Comparison of ENCODE assay signal across 15 cellular contexts in genomic region chr1:5646486-5646885, GRCh38.
DNase-seq lines count a peak whose midpoint lies in the region; ATAC-seq and TF ChIP-seq lines count a peak whose summit lies in the region.
"Had no signal": no experiment of that assay in that cellular context is flagged by ENCODE, and none has a peak within 500 bp of the region (broad histone marks: within the 10 kb centered on the region; RNA-seq: fewer than 3 reads in every experiment).

No MANE protein-coding gene starts in this region.

- ATAC-seq in natural killer cell = no peak
- no peak for ATAC-seq in natural killer cell treated with Interleukin-12 subunit alpha and Interleukin-12 subunit beta and Interleukin-15 and Interleukin-18, amount 100 ng/mL, for 72 hours
- no peak for ATAC-seq in GM18498 (IDR thresholded peaks at IDR 0.05; ENCODE audit: unreplicated experiment)

- no peaks in the 10 kb centered on the region for H3K27me3 ChIP-seq in endodermal cell (ENCODE audit: control insufficient read depth, insufficient read depth, low read length, poor library complexity, severe bottlenecking)

- H3K27ac ChIP-seq in endodermal cell (ENCODE audit: low read depth, low read length) = no peak overlapping the region
- H3K27ac ChIP-seq: RWPE1, SJCRH30 had no signal

- peak; percentile 5 for DNase-seq in natural killer cell
- no peak for DNase-seq in natural killer cell treated with Interleukin-12 subunit alpha and Interleukin-12 subunit beta and Interleukin-15 and Interleukin-18, amount 100 ng/mL, for 72 hours (ENCODE audit: low spot score)
- peak; percentile 68 for DNase-seq in endodermal cell
- DNase-seq in neural crest cell (ENCODE audit: low read depth, low spot score) = no peak
- no peak for DNase-seq in AG08396 (ENCODE audit: low spot score)
- DNase-seq in NCI-H187 (lab: John Stamatoyannopoulos, UW) = no peak
- DNase-seq: AML-193; CD4-positive, alpha-beta memory T cell; IMR-90; NCI-H1436; NCI-H226; NCI-H526 treated with DMSO at 0.1 percent for 48 hours; SJCRH30 had no signal

- H3K36me3 ChIP-seq in endodermal cell (ENCODE audit: control insufficient read depth, insufficient read depth, low read length) = no peaks in the 10 kb centered on the region
- H3K36me3 ChIP-seq: SJCRH30 had no signal

- no peaks in the 10 kb centered on the region for H3K4me1 ChIP-seq in endodermal cell (ENCODE audit: control insufficient read depth, insufficient read depth, low read length)

- 56 to 84% methylated on average over 4 to 5 of the region's 5 CpGs for WGBS in endodermal cell (ENCODE audit: insufficient coverage in 1 of 2, insufficient read length in 1 of 2), 2 experiments

- H3K4me1 Mint-ChIP-seq in natural killer cell (no peaks in the 10 kb centered on the region), endodermal cell (peaks cover 19% of the 10 kb centered on the region), neural crest cell (peaks cover 26% of the 10 kb centered on the region)
- no peaks in the 10 kb centered on the region for H3K4me1 Mint-ChIP-seq in natural killer cell treated with Interleukin-12 subunit alpha and Interleukin-12 subunit beta and Interleukin-15 and Interleukin-18, amount 100 ng/mL, for 72 hours (ENCODE audit: low read depth in 2 of 2)

- H3K36me3 Mint-ChIP-seq in natural killer cell (no peaks in the 10 kb centered on the region), endodermal cell (ENCODE audit: low read depth) (no peaks in the 10 kb centered on the region), neural crest cell (ENCODE audit: low read depth) (no peaks in the 10 kb centered on the region)
- H3K36me3 Mint-ChIP-seq in natural killer cell treated with Interleukin-12 subunit alpha and Interleukin-12 subunit beta and Interleukin-15 and Interleukin-18, amount 100 ng/mL, for 72 hours = no peaks in the 10 kb centered on the region
- H3K36me3 Mint-ChIP-seq: CD4-positive, alpha-beta memory T cell had no signal

- H3K9me3 Mint-ChIP-seq in natural killer cell (no peaks in the 10 kb centered on the region), endodermal cell (peaks cover 4% of the 10 kb centered on the region), neural crest cell (no peaks in the 10 kb centered on the region)
- no peaks in the 10 kb centered on the region for H3K9me3 Mint-ChIP-seq in natural killer cell treated with Interleukin-12 subunit alpha and Interleukin-12 subunit beta and Interleukin-15 and Interleukin-18, amount 100 ng/mL, for 72 hours

- H3K27me3 Mint-ChIP-seq in natural killer cell (ENCODE audit: low read depth in 2 of 2) (peaks cover 13 to 18% of the 10 kb centered on the region in 2 donors), endodermal cell (ENCODE audit: insufficient read depth) (peaks cover 1% of the 10 kb centered on the region), neural crest cell (ENCODE audit: low read depth) (no peaks in the 10 kb centered on the region)
- peaks cover 8 to 13% of the 10 kb centered on the region in 2 donors for H3K27me3 Mint-ChIP-seq in natural killer cell treated with Interleukin-12 subunit alpha and Interleukin-12 subunit beta and Interleukin-15 and Interleukin-18, amount 100 ng/mL, for 72 hours

- H3K9me3 ChIP-seq in endodermal cell (ENCODE audit: control insufficient read depth, low read length) = peaks cover 7% of the 10 kb centered on the region
- H3K9me3 ChIP-seq: SJCRH30 had no signal

- H3K9ac ChIP-seq in endodermal cell (ENCODE audit: extremely low read depth, low read length, poor library complexity, severe bottlenecking) = no peak overlapping the region

- H3K4me3 Mint-ChIP-seq in natural killer cell = no peak overlapping the region
- H3K4me3 Mint-ChIP-seq in natural killer cell treated with Interleukin-12 subunit alpha and Interleukin-12 subunit beta and Interleukin-15 and Interleukin-18, amount 100 ng/mL, for 72 hours = no peak overlapping the region
- H3K4me3 Mint-ChIP-seq in endodermal cell = no peak overlapping the region
- H3K4me3 Mint-ChIP-seq in neural crest cell = no peak overlapping the region
- H3K4me3 Mint-ChIP-seq: CD4-positive, alpha-beta memory T cell had no signal

- H3K27ac Mint-ChIP-seq in natural killer cell (no peak overlapping the region), endodermal cell (peak overlapping the region; percentile 93), neural crest cell (ENCODE audit: unreplicated experiment) (peak overlapping the region; percentile 93)
- H3K27ac Mint-ChIP-seq in natural killer cell treated with Interleukin-12 subunit alpha and Interleukin-12 subunit beta and Interleukin-15 and Interleukin-18, amount 100 ng/mL, for 72 hours = no peak overlapping the region

- peak overlapping the region; percentile 60 for H3K4me3 ChIP-seq in endodermal cell (ENCODE audit: low read length)
- H3K4me3 ChIP-seq: SJCRH30 had no signal

- TF ChIP-seq CTCF in natural killer cell (IDR thresholded peaks at IDR 0.05) = no peak
- TF ChIP-seq CTCF in endodermal cell (conservative IDR thresholded peaks at IDR 0.05) = no peak
- TF ChIP-seq CTCF in neural crest cell (conservative IDR thresholded peaks at IDR 0.05) = no peak

- intact Hi-C loops in natural killer cell (cut with micrococcal nuclease) = no loop called here

Comparison
In these comparisons a context has a peak if more than half of its experiments do, and no peak if none do; other contexts are left out.
1. DNase-seq: peak in natural killer cell (single experiment) and endodermal cell (single experiment); none in natural killer cell treated with Interleukin-12 subunit alpha and Interleukin-12 subunit beta and Interleukin-15 and Interleukin-18, amount 100 ng/mL, for 72 hours (single experiment), neural crest cell (single experiment), AG08396 (single experiment) and NCI-H187 (0 of 2).
2. H3K27ac Mint-ChIP-seq: peak in endodermal cell (single experiment) and neural crest cell (single experiment); none in natural killer cell (0 of 2) and natural killer cell treated with Interleukin-12 subunit alpha and Interleukin-12 subunit beta and Interleukin-15 and Interleukin-18, amount 100 ng/mL, for 72 hours (0 of 2).